ENCODE assay signal across 8 cellular contexts in genomic region chr5:133930061-133930823, GRCh38. TPM values are rescaled to one million over a fixed set of nuclear protein-coding genes. Genes with fewer than 3 reads are reported as not detected.
DNase-seq lines count a peak whose midpoint lies in the region; ATAC-seq and TF ChIP-seq lines count a peak whose summit lies in the region.
"Had no signal": no experiment of that assay in that cellular context is flagged by ENCODE, and none has a peak within 500 bp of the region (broad histone marks: within the 10 kb centered on the region; RNA-seq: fewer than 3 reads in every experiment).

No MANE protein-coding gene starts in this region.

- peaks cover 62% of the 10 kb centered on the region for H3K4me1 Mint-ChIP-seq in activated naive CD8-positive, alpha-beta T cell treated with anti-CD3 and anti-CD28 coated beads for 36 hours

- H3K27ac Mint-ChIP-seq in activated naive CD8-positive, alpha-beta T cell treated with anti-CD3 and anti-CD28 coated beads for 36 hours: peak overlapping the region; percentile 97

- TF ChIP-seq CTCF in Peyer's patch (IDR thresholded peaks at IDR 0.05): no peak
- no peak for TF ChIP-seq CTCF in vagina (IDR thresholded peaks at IDR 0.05)

- H3K27me3 ChIP-seq in Peyer's patch (no peaks in the 10 kb centered on the region), vagina (no peaks in the 10 kb centered on the region)
- H3K27me3 ChIP-seq: pancreas had no signal

- peak overlapping the region; percentile 69 for H3K4me3 Mint-ChIP-seq in activated naive CD8-positive, alpha-beta T cell treated with anti-CD3 and anti-CD28 coated beads for 36 hours

- H3K4me3 ChIP-seq in Peyer's patch (peak overlapping the region in 1 of 4 donors; percentile 33), vagina (no peak overlapping the region)
- H3K4me3 ChIP-seq: pancreas had no signal

- H3K4me1 ChIP-seq in Peyer's patch (peaks cover 0 to 13% (median 3%) of the 10 kb centered on the region in 4 donors), vagina (no peaks in the 10 kb centered on the region)

- H3K27ac ChIP-seq in Peyer's patch (peak overlapping the region in 1 of 4 donors; percentile 66), vagina (no peak overlapping the region)
- H3K27ac ChIP-seq: pancreas had no signal

- TF ChIP-seq POLR2A in Peyer's patch (IDR thresholded peaks at IDR 0.05): no peak
- no peak for TF ChIP-seq POLR2A in vagina (IDR thresholded peaks at IDR 0.05)

- H3K36me3 ChIP-seq in Peyer's patch (no peaks in the 10 kb centered on the region), vagina (no peaks in the 10 kb centered on the region)
- H3K36me3 ChIP-seq: pancreas had no signal

- intact Hi-C loops in posterior vena cava (cut with DNase I) (no loop called here), vagina (cut with DNase I) (no loop called here)

- H3K36me3 Mint-ChIP-seq in activated naive CD8-positive, alpha-beta T cell treated with anti-CD3 and anti-CD28 coated beads for 36 hours: no peaks in the 10 kb centered on the region

- ATAC-seq in GM19463 (IDR thresholded peaks at IDR 0.05; ENCODE audit: unreplicated experiment) (peak; percentile 31), HG03469 (IDR thresholded peaks at IDR 0.05; ENCODE audit: unreplicated experiment) (no peak)

- H3K9me3 ChIP-seq in Peyer's patch (no peaks in the 10 kb centered on the region), vagina (no peaks in the 10 kb centered on the region)
- H3K9me3 ChIP-seq: pancreas had no signal

- DNase-seq in Peyer's patch: peak in 2 of 3 donors; percentile 71 to 73
- DNase-seq in activated naive CD8-positive, alpha-beta T cell treated with anti-CD3 and anti-CD28 coated beads for 36 hours: peak; percentile 80
- DNase-seq in posterior vena cava (ENCODE audit: low spot score): peak; percentile 84
- DNase-seq in vagina (ENCODE audit: extremely low spot score in 2 of 2): no peak
- DNase-seq in NCI-H1436 treated with DMSO at 0.1 percent for 48 hours (lab: John Stamatoyannopoulos, UW): no peak
- DNase-seq: pancreas had no signal

- no peaks in the 10 kb centered on the region for H3K9me3 Mint-ChIP-seq in activated naive CD8-positive, alpha-beta T cell treated with anti-CD3 and anti-CD28 coated beads for 36 hours

- H3K27me3 Mint-ChIP-seq in activated naive CD8-positive, alpha-beta T cell treated with anti-CD3 and anti-CD28 coated beads for 36 hours: no peaks in the 10 kb centered on the region

RNA-seq across cellular contexts. Expression of gene C5orf15, which starts 38.2 kb away (rescaled TPM):
- total RNA-seq in Peyer's patch (10 to 100 TPM; 12.4 to 92.6 (median 36.2) TPM), posterior vena cava (10 to 100 TPM; 24.0 to 29.2 TPM), vagina (35.8 TPM)
- total RNA-seq in activated naive CD8-positive, alpha-beta T cell treated with anti-CD3 and anti-CD28 coated beads for 36 hours: 10 to 100 TPM; 33.4 to 33.8 TPM

Comparison
In these comparisons a context has a peak if more than half of its experiments do, and no peak if none do; other contexts are left out.
1. DNase-seq: peak in Peyer's patch (2 of 3), activated naive CD8-positive, alpha-beta T cell treated with anti-CD3 and anti-CD28 coated beads for 36 hours (single experiment) and posterior vena cava (single experiment); none in vagina (0 of 2) and NCI-H1436 treated with DMSO at 0.1 percent for 48 hours (single experiment).